8 cellular contexts compared by ENCODE assay signal in the genomic region with DNA sequence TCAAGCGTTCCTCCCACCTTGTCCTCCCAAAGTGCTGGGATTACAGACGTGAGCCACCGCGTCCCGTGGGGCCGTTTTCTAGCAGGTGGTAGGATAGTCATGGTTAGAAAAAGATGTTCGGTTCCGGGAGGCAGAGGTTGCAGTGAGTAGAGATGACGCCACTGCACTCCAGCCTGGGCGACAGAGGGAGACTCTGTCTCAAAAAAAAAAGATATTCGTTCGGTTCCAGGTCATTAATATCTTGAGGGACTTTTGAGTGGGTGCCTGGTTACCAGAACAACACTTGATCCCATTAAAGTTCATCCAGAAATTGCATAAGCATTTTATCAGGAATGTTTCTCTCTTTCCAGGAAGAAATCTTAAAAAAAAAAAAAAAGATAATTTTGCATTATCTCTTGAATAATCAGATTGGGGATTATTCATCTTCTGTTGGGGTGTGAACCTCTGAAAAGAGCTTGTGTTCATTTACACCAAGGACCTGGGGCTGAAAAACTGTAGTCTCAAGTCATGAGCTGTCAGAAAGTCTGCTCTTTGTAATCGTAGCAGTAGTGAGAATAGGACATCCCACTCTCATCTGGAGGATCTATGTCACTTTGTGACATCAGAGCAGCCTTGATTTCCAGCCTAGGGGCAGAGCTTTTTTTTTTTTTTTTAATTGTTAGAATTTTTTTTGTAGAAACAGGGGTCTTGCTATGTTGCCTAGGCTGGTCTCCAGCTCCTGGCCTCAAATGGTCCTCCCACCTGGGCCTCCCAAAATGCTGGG. TPM values are rescaled to one million over a fixed set of nuclear protein-coding genes. Genes with fewer than 3 reads are reported as not detected.
DNase-seq lines count a peak whose midpoint lies in the region; TF ChIP-seq lines count a peak whose summit lies in the region.

No MANE protein-coding gene starts in this region.

- peaks cover 15% of the 10 kb centered on the region for H3K4me1 Mint-ChIP-seq in activated T-helper 2 cell treated with anti-CD3 and anti-CD28 coated beads, Interferon-gamma antibody, Interleukin-2, Interleukin-4, amounts not matched to agents 10 μg/mL and 5 μg/mL and 100 μg/mL, durations not matched to agents 14 hours and 24 hours and 36 hours (ENCODE audit: low read depth)
- H3K4me1 Mint-ChIP-seq in CD14-positive monocyte: peaks cover 43% of the 10 kb centered on the region

- H3K36me3 ChIP-seq in mucosa of stomach (ENCODE audit: control insufficient read depth, insufficient read depth, low read length): peaks cover 1% of the 10 kb centered on the region

- peak overlapping the region; percentile 84 for H3K9ac ChIP-seq in mucosa of stomach (ENCODE audit: low read length)

- H3K27me3 ChIP-seq in mucosa of stomach (ENCODE audit: control insufficient read depth, insufficient read depth, low read length): no peaks in the 10 kb centered on the region

- peak overlapping the region; percentile 60 for H3K27ac Mint-ChIP-seq in activated T-helper 2 cell treated with anti-CD3 and anti-CD28 coated beads, Interferon-gamma antibody, Interleukin-2, Interleukin-4, amounts not matched to agents 10 μg/mL and 5 μg/mL and 100 μg/mL, durations not matched to agents 14 hours and 24 hours and 36 hours
- H3K27ac Mint-ChIP-seq in CD14-positive monocyte: peak overlapping the region in 3 of 7 donors; percentile 18 to 32 (median 18)

- H3K4me1 ChIP-seq in mucosa of stomach (ENCODE audit: control insufficient read depth, insufficient read depth, low read length): peaks cover 28% of the 10 kb centered on the region

- intact Hi-C loops in activated T-helper 2 cell treated with anti-CD3 and anti-CD28 coated beads, Interferon-gamma antibody, Interleukin-2, Interleukin-4, amounts not matched to agents 10 μg/mL and 5 μg/mL and 100 μg/mL, durations not matched to agents 14 hours and 24 hours and 36 hours (cut with micrococcal nuclease): loop anchor here (2.0 to 10.0 kb wide), 3 partner anchors 54 to 257 kb away; partner anchors contain the start of gene KCNN4
- intact Hi-C loops in CD14-positive monocyte (cut with micrococcal nuclease): loop anchor here in 1 of 2 donors (2.0 kb wide), 1 partner anchor 67 kb away; no protein-coding TSS in a partner anchor

- CTCF ChIA-PET in GM10248 (lab: Yijun Ruan, JAX): interaction anchor here (1.1 to 2.2 kb wide), 7 partner anchors 9 to 140 kb away, joined by 3 to 17 read pairs (median 3); partner anchors contain the start of gene PHLDB3

- H3K4me3 ChIP-seq in AG10803 (ENCODE audit: low read length) (peak overlapping the region; percentile 83), mucosa of stomach (ENCODE audit: low read length) (no peak overlapping the region)

- no peaks in the 10 kb centered on the region for H3K9me3 Mint-ChIP-seq in activated T-helper 2 cell treated with anti-CD3 and anti-CD28 coated beads, Interferon-gamma antibody, Interleukin-2, Interleukin-4, amounts not matched to agents 10 μg/mL and 5 μg/mL and 100 μg/mL, durations not matched to agents 14 hours and 24 hours and 36 hours
- no peaks in the 10 kb centered on the region for H3K9me3 Mint-ChIP-seq in CD14-positive monocyte

- H3K4me3 Mint-ChIP-seq in activated T-helper 2 cell treated with anti-CD3 and anti-CD28 coated beads, Interferon-gamma antibody, Interleukin-2, Interleukin-4, amounts not matched to agents 10 μg/mL and 5 μg/mL and 100 μg/mL, durations not matched to agents 14 hours and 24 hours and 36 hours (ENCODE audit: low read depth): peak overlapping the region; percentile 47
- H3K4me3 Mint-ChIP-seq in CD14-positive monocyte: peak overlapping the region in 1 of 2 donors; percentile 24

- H3K27me3 Mint-ChIP-seq in activated T-helper 2 cell treated with anti-CD3 and anti-CD28 coated beads, Interferon-gamma antibody, Interleukin-2, Interleukin-4, amounts not matched to agents 10 μg/mL and 5 μg/mL and 100 μg/mL, durations not matched to agents 14 hours and 24 hours and 36 hours (ENCODE audit: low read depth): no peaks in the 10 kb centered on the region
- peaks cover 0 to 2% (median 1%) of the 10 kb centered on the region in 3 donors for H3K27me3 Mint-ChIP-seq in CD14-positive monocyte (ENCODE audit: low read depth in 3 of 3)

- TF ChIP-seq CTCF in AG10803 (conservative IDR thresholded peaks at IDR 0.05; ENCODE audit: low read length) (no peak), CD14-positive monocyte (IDR thresholded peaks at IDR 0.05) (no peak), GM10248 (IDR thresholded peaks at IDR 0.05; ENCODE audit: control extremely low read depth, extremely low read depth, low read depth, missing control alignments) (no peak)

- DNase-seq in AG10803 (ENCODE audit: low read depth): peak; percentile 32
- peak; percentile 42 for DNase-seq in LHCN-M2 (ENCODE audit: low read depth)
- DNase-seq in activated T-helper 2 cell treated with anti-CD3 and anti-CD28 coated beads, Interferon-gamma antibody, Interleukin-2, Interleukin-4, amounts not matched to agents 10 μg/mL and 5 μg/mL and 100 μg/mL, durations not matched to agents 14 hours and 24 hours and 36 hours (ENCODE audit: low spot score): no peak
- DNase-seq in CD14-positive monocyte (ENCODE audit: low spot score): no peak
- no peak for DNase-seq in putamen (ENCODE audit: low spot score)
- no peak for DNase-seq in GOT3 (lab: John Stamatoyannopoulos, UW)
- DNase-seq in GM10248 (ENCODE audit: extremely low spot score): no peak

- POLR2A ChIA-PET in GM10248 (lab: Yijun Ruan, JAX): interaction anchor here (0.6 kb wide), 1 partner anchor 1940 kb away, joined by 3 read pairs; the partner anchor contains the start of gene FOSB

- H3K36me3 Mint-ChIP-seq in activated T-helper 2 cell treated with anti-CD3 and anti-CD28 coated beads, Interferon-gamma antibody, Interleukin-2, Interleukin-4, amounts not matched to agents 10 μg/mL and 5 μg/mL and 100 μg/mL, durations not matched to agents 14 hours and 24 hours and 36 hours (ENCODE audit: low read depth): peaks cover 7% of the 10 kb centered on the region
- peaks cover 1 to 3% of the 10 kb centered on the region in 2 donors for H3K36me3 Mint-ChIP-seq in CD14-positive monocyte

- no peaks in the 10 kb centered on the region for H3K9me3 ChIP-seq in mucosa of stomach (ENCODE audit: control insufficient read depth, low read length)

RNA-seq across cellular contexts. Expression of gene ETHE1, which starts 1.0 kb away (rescaled TPM):
- 40.0 and 40.8 TPM in 2 replicates for total RNA-seq in LHCN-M2 (2014; rRNA removed)
- polyA plus RNA-seq in LHCN-M2 (2012): 51.1 TPM
- total RNA-seq in activated T-helper 2 cell treated with anti-CD3 and anti-CD28 coated beads, Interferon-gamma antibody, Interleukin-2, Interleukin-4, amounts not matched to agents 10 μg/mL and 5 μg/mL and 100 μg/mL, durations not matched to agents 14 hours and 24 hours and 36 hours: 64.6 and 65.5 TPM in 2 replicates
- 100 to 1,000 TPM; 111 to 135 TPM for polyA plus RNA-seq in CD14-positive monocyte

RNA-seq across cellular contexts. Expression of gene ZNF575, which starts 4.9 kb away (rescaled TPM):
- 1.5 TPM in 1 of 2 replicates, not detected in the other for total RNA-seq in LHCN-M2 (2014; rRNA removed)
- 3.0 TPM for polyA plus RNA-seq in LHCN-M2 (2012)
- 1.7 and 2.1 TPM in 2 replicates for total RNA-seq in activated T-helper 2 cell treated with anti-CD3 and anti-CD28 coated beads, Interferon-gamma antibody, Interleukin-2, Interleukin-4, amounts not matched to agents 10 μg/mL and 5 μg/mL and 100 μg/mL, durations not matched to agents 14 hours and 24 hours and 36 hours
- under 1 TPM; 0.25 to 0.79 TPM for polyA plus RNA-seq in CD14-positive monocyte

RNA-seq across cellular contexts. Expression of gene PHLDB3, which starts 23.5 kb away (rescaled TPM):
- total RNA-seq in LHCN-M2 (2014; rRNA removed): 7.9 and 10.0 TPM in 2 replicates
- polyA plus RNA-seq in LHCN-M2 (2012): 5.0 TPM
- 23.0 and 25.3 TPM in 2 replicates for total RNA-seq in activated T-helper 2 cell treated with anti-CD3 and anti-CD28 coated beads, Interferon-gamma antibody, Interleukin-2, Interleukin-4, amounts not matched to agents 10 μg/mL and 5 μg/mL and 100 μg/mL, durations not matched to agents 14 hours and 24 hours and 36 hours
- 1 to 10 TPM; 1.4 to 1.7 TPM for polyA plus RNA-seq in CD14-positive monocyte

RNA-seq across cellular contexts. Expression of gene XRCC1, which starts 47.3 kb away (rescaled TPM):
- total RNA-seq in LHCN-M2 (2014; rRNA removed): 46.6 and 46.8 TPM in 2 replicates
- 38.5 TPM for polyA plus RNA-seq in LHCN-M2 (2012)
- total RNA-seq in activated T-helper 2 cell treated with anti-CD3 and anti-CD28 coated beads, Interferon-gamma antibody, Interleukin-2, Interleukin-4, amounts not matched to agents 10 μg/mL and 5 μg/mL and 100 μg/mL, durations not matched to agents 14 hours and 24 hours and 36 hours: 27.3 and 27.5 TPM in 2 replicates
- 10 to 100 TPM; 13.1 to 19.3 TPM for polyA plus RNA-seq in CD14-positive monocyte

RNA-seq across cellular contexts. Expression of gene PINLYP, which starts 47.6 kb away (rescaled TPM):
- 0.29 TPM in 1 of 2 replicates, not detected in the other for total RNA-seq in LHCN-M2 (2014; rRNA removed)
- 0.41 TPM for polyA plus RNA-seq in LHCN-M2 (2012)
- 9.0 and 9.1 TPM in 2 replicates for total RNA-seq in activated T-helper 2 cell treated with anti-CD3 and anti-CD28 coated beads, Interferon-gamma antibody, Interleukin-2, Interleukin-4, amounts not matched to agents 10 μg/mL and 5 μg/mL and 100 μg/mL, durations not matched to agents 14 hours and 24 hours and 36 hours
- 1 to 10 TPM in 1 of 2 donors, under 1 TPM in 1; 0.93 to 1.3 TPM for polyA plus RNA-seq in CD14-positive monocyte

Comparison
In these comparisons a context has a peak if more than half of its experiments do, and no peak if none do; other contexts are left out.
1. DNase-seq: peak in AG10803 (single experiment) and LHCN-M2 (single experiment); none in activated T-helper 2 cell treated with anti-CD3 and anti-CD28 coated beads, Interferon-gamma antibody, Interleukin-2, Interleukin-4, amounts not matched to agents 10 μg/mL and 5 μg/mL and 100 μg/mL, durations not matched to agents 14 hours and 24 hours and 36 hours (single experiment), CD14-positive monocyte (single experiment), putamen (single experiment), GOT3 (single experiment) and GM10248 (single experiment).